ENCODE assay signal across 9 cellular contexts in the genomic region with DNA sequence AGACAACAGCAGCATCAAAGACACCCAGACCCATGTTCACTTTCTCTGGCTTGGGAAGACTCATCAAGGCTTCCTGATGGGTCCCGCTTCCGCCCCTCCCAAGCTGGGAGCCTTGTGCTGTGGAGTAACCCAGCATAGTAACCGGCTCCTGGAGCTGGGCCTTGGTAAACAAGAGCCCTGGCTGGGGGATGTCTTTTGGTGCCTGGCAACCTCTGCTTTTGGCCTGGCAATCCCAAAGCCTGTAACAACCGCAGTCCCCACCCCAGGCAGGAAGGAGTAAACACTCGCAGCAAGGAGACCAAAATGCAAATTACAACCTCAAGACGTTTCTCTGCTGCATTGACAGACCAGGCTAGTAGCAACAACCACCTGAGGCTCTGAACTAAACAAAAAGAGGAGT. TPM values are rescaled to one million over a fixed set of nuclear protein-coding genes. Genes with fewer than 3 reads are reported as not detected.
DNase-seq lines count a peak whose midpoint lies in the region; ATAC-seq, FAIRE-seq and TF ChIP-seq lines count a peak whose summit lies in the region.
"Had no signal": no experiment of that assay in that cellular context is flagged by ENCODE, and none has a peak within 500 bp of the region (broad histone marks: within the 10 kb centered on the region; RNA-seq: fewer than 3 reads in every experiment).

No MANE protein-coding gene starts in this region.

- no peak overlapping the region for H3K9ac ChIP-seq in H9 (ENCODE audit: extremely low read depth, insufficient read length, low read length)

- no peaks in the 10 kb centered on the region for H3K9me3 Mint-ChIP-seq in H9
- H3K9me3 Mint-ChIP-seq in stimulated activated memory B cell treated with anti-CD40 and anti-IgM and Interleukin-4, amounts not matched to agents 10 μg/mL and 1 μg/mL and 100 μg/mL, for 72 hours, result no peaks in the 10 kb centered on the region

- peak overlapping the region; percentile 68 for H3K18ac ChIP-seq in H9 (ENCODE audit: insufficient read length, low read depth, low read length)

- H3K27ac ChIP-seq in H9 (ENCODE audit: insufficient read length, low read depth, low read length), result no peak overlapping the region

- no peak overlapping the region for H2BK20ac ChIP-seq in H9 (ENCODE audit: low read depth, low read length, poor library complexity, severe bottlenecking)

- no peak overlapping the region for H3T11ph ChIP-seq in H9 (ENCODE audit: low read length)

- no peak overlapping the region for H3K56ac ChIP-seq in H9 (ENCODE audit: insufficient read length, low read depth, low read length)

- H2AFZ ChIP-seq in H9 (ENCODE audit: low read length), result no peak overlapping the region

- no peak for ATAC-seq in stimulated activated memory B cell treated with anti-CD40 and anti-IgM and Interleukin-4, amounts not matched to agents 10 μg/mL and 1 μg/mL and 100 μg/mL, for 72 hours

- no peaks in the 10 kb centered on the region for H3K36me3 Mint-ChIP-seq in H9 (ENCODE audit: insufficient read depth in 1 of 3, low read depth in 3 of 3)
- no peaks in the 10 kb centered on the region for H3K36me3 Mint-ChIP-seq in stimulated activated memory B cell treated with anti-CD40 and anti-IgM and Interleukin-4, amounts not matched to agents 10 μg/mL and 1 μg/mL and 100 μg/mL, for 72 hours

- no peak overlapping the region for H2BK15ac ChIP-seq in H9 (ENCODE audit: low read depth, low read length)

- DNase-seq in H9, result peak; percentile 69
- DNase-seq in amniotic epithelial cell (ENCODE audit: low read depth), result peak; percentile 64
- DNase-seq in iPS-NIHi11 (ENCODE audit: low spot score), result peak; percentile 44
- no peak for DNase-seq in NCI-H1048 (lab: John Stamatoyannopoulos, UW)
- DNase-seq in stimulated activated CD4-positive, alpha-beta T cell treated with anti-CD3 and anti-CD28 coated beads, Interleukin-12 subunit alpha, Interleukin-12 subunit beta, amount 100 ng/mL, for 4 hours, result no peak
- no peak for DNase-seq in DMS53 treated with DMSO at 0.1 percent for 48 hours (lab: John Stamatoyannopoulos, UW; ENCODE audit: unreplicated experiment)
- no peak for DNase-seq in urothelium cell line (ENCODE audit: low spot score)

- H4K91ac ChIP-seq in H9 (ENCODE audit: insufficient read length, low read depth, low read length), result no peak overlapping the region

- no peaks in the 10 kb centered on the region for H3K23me2 ChIP-seq in H9 (ENCODE audit: insufficient read length, low read depth, low read length, poor library complexity, severe bottlenecking)

- no peak overlapping the region for H2BK5ac ChIP-seq in H9 (ENCODE audit: insufficient read length, low read length)

- H3K9me3 ChIP-seq in H9 (ENCODE audit: control insufficient read depth, low read depth, low read length), result no peaks in the 10 kb centered on the region

- H3K4me1 Mint-ChIP-seq in H9, result peaks cover 12 to 18% of the 10 kb centered on the region in 2 experiments
- peaks cover 17% of the 10 kb centered on the region for H3K4me1 Mint-ChIP-seq in stimulated activated memory B cell treated with anti-CD40 and anti-IgM and Interleukin-4, amounts not matched to agents 10 μg/mL and 1 μg/mL and 100 μg/mL, for 72 hours

- H3K27ac Mint-ChIP-seq in H9, result peak overlapping the region; percentile 46 to 82 (median 76); a peak in 6 of 7 replicates
- peak overlapping the region; percentile 73 for H3K27ac Mint-ChIP-seq in stimulated activated memory B cell treated with anti-CD40 and anti-IgM and Interleukin-4, amounts not matched to agents 10 μg/mL and 1 μg/mL and 100 μg/mL, for 72 hours

- H4K20me1 ChIP-seq in H9 (ENCODE audit: control insufficient read depth, insufficient read depth, insufficient read length), result no peaks in the 10 kb centered on the region

- FAIRE-seq in urothelium cell line (lab: Jason Lieb, UNC), result no peak
- FAIRE-seq: GM18507 had no signal

- no peak overlapping the region for H3K4me2 ChIP-seq in H9 (ENCODE audit: insufficient read depth, insufficient read length, low read length)

- H2AK5ac ChIP-seq in H9 (ENCODE audit: insufficient read length, low read length), result no peak overlapping the region

- no peak overlapping the region for H2BK12ac ChIP-seq in H9 (ENCODE audit: insufficient read length, low read depth, low read length)

- H3K4me1 ChIP-seq in H9 (ENCODE audit: insufficient read depth, low read length), result no peaks in the 10 kb centered on the region; the same call in 1 of the 2 replicates

- H4K5ac ChIP-seq in H9 (ENCODE audit: insufficient read length, low read depth, low read length), result no peak overlapping the region

- no peaks in the 10 kb centered on the region for H3K27me3 ChIP-seq in H9 (ENCODE audit: insufficient read depth, low read length)

- WGBS in H9 (ENCODE audit: extremely low coverage, insufficient read length, low lambda C conversion rate), result no CpG with 5 or more reads among the region's 6 CpGs

- H4K8ac ChIP-seq in H9 (replicated peaks; ENCODE audit: insufficient read length, low read depth, low read length), result no peak overlapping the region

- H3K23ac ChIP-seq in H9 (ENCODE audit: insufficient read length, low read depth, low read length), result no peak overlapping the region

- H3K4ac ChIP-seq in H9 (ENCODE audit: low read depth, low read length), result no peak overlapping the region

- H3K14ac ChIP-seq in H9 (ENCODE audit: insufficient read depth, low read length), result peak overlapping the region; percentile 76; the same call in 1 of the 2 replicates

- H3K79me1 ChIP-seq in H9 (ENCODE audit: insufficient read depth, low read depth, low read length, poor library complexity, severe bottlenecking), result no peaks in the 10 kb centered on the region

- TF ChIP-seq CTCF in H9 (conservative IDR thresholded peaks at IDR 0.05), result no peak

- no peak overlapping the region for H3K4me3 Mint-ChIP-seq in H9
- H3K4me3 Mint-ChIP-seq in stimulated activated memory B cell treated with anti-CD40 and anti-IgM and Interleukin-4, amounts not matched to agents 10 μg/mL and 1 μg/mL and 100 μg/mL, for 72 hours, result no peak overlapping the region

- no peak overlapping the region for H2BK120ac ChIP-seq in H9 (ENCODE audit: low read depth, low read length, poor library complexity, severe bottlenecking)

- H3K79me2 ChIP-seq in H9 (ENCODE audit: insufficient read depth, low read length), result no peaks in the 10 kb centered on the region

- H3K27me3 Mint-ChIP-seq in H9 (ENCODE audit: low read depth), result no peaks in the 10 kb centered on the region; the same call in 1 of the 2 replicates
- H3K27me3 Mint-ChIP-seq in stimulated activated memory B cell treated with anti-CD40 and anti-IgM and Interleukin-4, amounts not matched to agents 10 μg/mL and 1 μg/mL and 100 μg/mL, for 72 hours, result peaks cover 9% of the 10 kb centered on the region

RNA-seq across cellular contexts. Expression of a gene that starts 16.9 kb away (rescaled TPM):
- total RNA-seq in H9 (2021), result 184 and 186 TPM in 2 replicates

RNA-seq across cellular contexts. Expression of a gene that starts 51.4 kb away (rescaled TPM):
- total RNA-seq in H9 (2021), result 49.9 and 51.6 TPM in 2 replicates

RNA-seq across cellular contexts. Expression of a gene that starts 58.1 kb away (rescaled TPM):
- total RNA-seq in H9 (2021), result 48.6 and 52.7 TPM in 2 replicates

Comparison
In these comparisons a context has a peak if more than half of its experiments do, and no peak if none do; other contexts are left out.
1. DNase-seq: peak in H9 (single experiment), amniotic epithelial cell (single experiment) and iPS-NIHi11 (single experiment); none in NCI-H1048 (single experiment), stimulated activated CD4-positive, alpha-beta T cell treated with anti-CD3 and anti-CD28 coated beads, Interleukin-12 subunit alpha, Interleukin-12 subunit beta, amount 100 ng/mL, for 4 hours (single experiment), DMS53 treated with DMSO at 0.1 percent for 48 hours (single experiment) and urothelium cell line (single experiment).